Comparison of ENCODE assay signal across 4 cellular contexts in the genomic region with DNA sequence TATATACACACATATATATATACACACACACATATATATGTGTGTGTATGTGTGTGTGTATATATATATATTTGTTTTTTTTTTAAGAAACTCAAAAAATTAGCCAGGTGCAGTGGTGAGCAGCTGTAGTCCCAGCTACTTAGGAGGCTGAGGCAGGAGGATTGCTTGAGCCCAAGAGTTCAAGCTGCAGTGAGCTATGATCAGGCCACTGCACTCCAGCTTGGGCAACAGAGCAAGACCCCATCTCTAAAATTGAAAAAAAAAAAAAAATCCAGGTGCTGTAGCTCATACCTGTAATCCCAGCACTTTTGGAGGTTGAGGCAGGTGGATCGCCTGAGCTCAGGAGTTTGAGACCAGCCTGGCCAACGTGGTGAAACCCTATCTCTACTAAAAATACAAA. TPM values are rescaled to one million over a fixed set of nuclear protein-coding genes. Genes with fewer than 3 reads are reported as not detected.
"Had no signal": no experiment of that assay in that cellular context is flagged by ENCODE, and none has a peak within 500 bp of the region (broad histone marks: within the 10 kb centered on the region; RNA-seq: fewer than 3 reads in every experiment).

No MANE protein-coding gene starts in this region.

RNA-seq across cellular contexts. Expression of gene CCDC87, which starts 3.5 kb away (rescaled TPM):
- polyA plus RNA-seq: IgD-negative memory B cell had no signal

RNA-seq across cellular contexts. Expression of gene CTSF, which starts 20.9 kb away (rescaled TPM):
- total RNA-seq: HT-29 had no signal

RNA-seq across cellular contexts. Expression of gene ACTN3, which starts 42.6 kb away (rescaled TPM):
- total RNA-seq: HT-29, HT1080, K562 had no signal
- polyA plus RNA-seq: IgD-negative memory B cell, K562 had no signal
